15 cellular contexts compared by ENCODE assay signal in the genomic region with DNA sequence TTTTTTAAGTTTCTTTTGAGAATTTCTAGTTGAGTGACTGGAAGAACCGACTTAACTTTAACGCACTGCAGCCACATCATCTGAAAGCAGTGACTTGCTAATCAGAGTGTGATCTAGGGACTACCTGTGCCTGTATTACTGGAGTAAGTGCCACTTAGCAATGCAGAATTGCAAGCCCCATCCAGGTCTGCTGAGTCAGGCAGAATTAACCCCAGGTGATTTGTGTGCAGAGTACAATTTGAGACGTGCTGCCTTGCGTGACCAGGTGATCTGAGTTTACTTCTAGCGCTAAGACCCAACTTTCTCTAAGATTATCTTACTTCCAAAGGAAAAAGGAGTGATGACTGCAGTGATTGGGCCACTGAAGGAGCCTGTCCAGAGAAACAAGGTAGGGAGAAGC.
A peak's percentile ranks its signal among the peaks of the same experiment; 100 is the strongest.
DNase-seq lines count a peak whose midpoint lies in the region; ATAC-seq and TF ChIP-seq lines count a peak whose summit lies in the region.
"Had no signal": no experiment of that assay in that cellular context is flagged by ENCODE, and none has a peak within 500 bp of the region (broad histone marks: within the 10 kb centered on the region; RNA-seq: fewer than 3 reads in every experiment).

No MANE protein-coding gene starts in this region.

- H4K20me1 ChIP-seq in IMR-90 (ENCODE audit: insufficient read depth, low read length), result no peaks in the 10 kb centered on the region

- no TSS peak for BruUV-seq in IMR-90 (replicated peaks; lab: Mats Ljungman, UMichigan)

- no peak overlapping the region for H2BK120ac ChIP-seq in IMR-90 (ENCODE audit: low read depth, low read length)

- 100% methylated on average over 1 of the region's 5 CpGs; no CpG with 5 or more reads in 1 of the 2 experiments for WGBS in IMR-90 (ENCODE audit: extremely low coverage in 2 of 2, insufficient read length in 1 of 2), 2 experiments

- TF ChIP-seq RAD21 in IMR-90 (IDR thresholded peaks at IDR 0.05; ENCODE audit: low read length), result no peak

- no peaks in the 10 kb centered on the region for H3K79me1 ChIP-seq in IMR-90 (ENCODE audit: low read depth in 1 of 2, low read length in 2 of 2)

- no peak overlapping the region for H2AK9ac ChIP-seq in IMR-90 (replicated peaks; ENCODE audit: low read depth, low read length, poor library complexity)

- no peak for TF ChIP-seq POLR2A in IMR-90 (IDR thresholded peaks at IDR 0.05; ENCODE audit: low read depth, low read length)

- H2BK20ac ChIP-seq in IMR-90 (ENCODE audit: low read depth, low read length), result peak overlapping the region; percentile 59

- H4K8ac ChIP-seq in IMR-90 (ENCODE audit: low read depth in 2 of 2, low read length in 2 of 2), result no peak overlapping the region

- peaks cover 7% of the 10 kb centered on the region; the same call in 1 of the 2 replicates for H3K4me1 ChIP-seq in IMR-90 (ENCODE audit: control insufficient read depth, insufficient read depth, low read length)

- in situ Hi-C loops in IMR-90 (cut with MboI; ENCODE audit: low sequenced_read_pairs), result no loop called here

- peak in 2 of 3 experiments; percentile 19 to 30 for DNase-seq in NCI-H1417 (lab: John Stamatoyannopoulos, UW)
- no peak for DNase-seq in NCI-H1417 treated with DMSO at 0.1 percent for 48 hours (lab: John Stamatoyannopoulos, UW)
- no peak for DNase-seq in AG04450 (ENCODE audit: low read depth, low spot score)
- DNase-seq in IMR-90, result no peak
- DNase-seq in left kidney (ENCODE audit: low read depth, low spot score), result peak; percentile 52
- no peak for DNase-seq in NCI-H2081 treated with DMSO at 0.1 percent for 48 hours (lab: John Stamatoyannopoulos, UW)
- DNase-seq: Kasumi-1, MG63, NCI-H2029 treated with DMSO at 0.1 percent for 48 hours, NCI-H524, T-helper 1 cell had no signal

- H3K27ac ChIP-seq in AG04450 (ENCODE audit: low read depth, low read length) (peak overlapping the region; percentile 31), IMR-90 (ENCODE audit: insufficient read depth, low read length) (no peak overlapping the region)
- H3K27ac ChIP-seq: SJSA1 had no signal

- no peak overlapping the region for H2BK5ac ChIP-seq in IMR-90 (ENCODE audit: low read depth, low read length, poor library complexity, severe bottlenecking)

- peak overlapping the region; percentile 38; the same call in 1 of the 2 replicates for H3K18ac ChIP-seq in IMR-90 (ENCODE audit: low read depth, low read length)

- no peak overlapping the region for H3K4me3 ChIP-seq in AG04450 (ENCODE audit: low read depth, low read length)
- no peak overlapping the region for H3K4me3 ChIP-seq in IMR-90 (ENCODE audit: insufficient read depth, low read depth, low read length)
- H3K4me3 ChIP-seq: MG63, SJSA1 had no signal

- 0 out of 2 replicates have a peak overlapping the region, but pooled peaks have one; percentile 30 for H2AK5ac ChIP-seq in IMR-90 (ENCODE audit: low read depth, low read length)

- peak overlapping the region; percentile 30; the same call in 1 of the 2 replicates for H3K4ac ChIP-seq in IMR-90 (ENCODE audit: low read depth, low read length)

- H3K14ac ChIP-seq in IMR-90 (replicated peaks; ENCODE audit: low read depth, low read length), result no peak overlapping the region

- H3K9me3 ChIP-seq in AG04450 (ENCODE audit: control insufficient read depth, insufficient read depth, low read length), result no peaks in the 10 kb centered on the region
- H3K9me3 ChIP-seq in IMR-90 (ENCODE audit: control insufficient read depth, insufficient read depth, low read length), result no peaks in the 10 kb centered on the region
- H3K9me3 ChIP-seq: MG63, SJSA1 had no signal

- H3K9ac ChIP-seq in IMR-90 (ENCODE audit: low read depth, low read length), result no peak overlapping the region

- dilution Hi-C loops in IMR-90 (cut with HindIII; ENCODE audit: low sequenced_read_pairs, unreplicated experiment), result no loop called here

- ATAC-seq in IMR-90 (ENCODE audit: low read depth) (no peak), GM18858 (IDR thresholded peaks at IDR 0.05; ENCODE audit: unreplicated experiment) (no peak), HG03439 (IDR thresholded peaks at IDR 0.05; ENCODE audit: unreplicated experiment) (no peak)
- ATAC-seq: Right ventricle myocardium inferior had no signal

- H3K27me3 ChIP-seq in AG04450 (ENCODE audit: control insufficient read depth, insufficient read depth, low read length) (no peaks in the 10 kb centered on the region), IMR-90 (ENCODE audit: control insufficient read depth, insufficient read depth, low read length) (no peaks in the 10 kb centered on the region)
- H3K27me3 ChIP-seq: MG63, SJSA1 had no signal

- no peak overlapping the region for H3K4me2 ChIP-seq in IMR-90 (ENCODE audit: low read depth, low read length)

- CTCF ChIA-PET in AG04450 (lab: Charles Lee), result no interaction called here
- CTCF ChIA-PET in IMR-90 (lab: Yijun Ruan, JAX), result no interaction called here

- POLR2A ChIA-PET in AG04450 (lab: Yijun Ruan, JAX), result no interaction called here
- POLR2A ChIA-PET in IMR-90 (lab: Charles Lee; ENCODE audit: unreplicated experiment), result no interaction called here

- peaks cover 4% of the 10 kb centered on the region; the same call in 1 of the 2 replicates for H3K9me1 ChIP-seq in IMR-90 (ENCODE audit: insufficient read depth, low read length)

- H3K23ac ChIP-seq in IMR-90 (ENCODE audit: low read depth, low read length), result no peak overlapping the region

- intact Hi-C loops in IMR-90 (cut with micrococcal nuclease), result no loop called here

- no peak overlapping the region for H3K56ac ChIP-seq in IMR-90 (ENCODE audit: extremely low read depth, insufficient read depth, low read length)

- TF ChIP-seq CTCF in AG04450 (IDR thresholded peaks at IDR 0.05; ENCODE audit: low read depth, low read length) (no peak), IMR-90 (conservative IDR thresholded peaks at IDR 0.05; ENCODE audit: low read depth, low read length) (no peak)

- peak overlapping the region; percentile 67; the same call in 1 of the 3 replicates for H2BK15ac ChIP-seq in IMR-90 (ENCODE audit: low read depth, low read length)

- peak overlapping the region; percentile 25; the same call in 1 of the 2 replicates for H4K91ac ChIP-seq in IMR-90 (ENCODE audit: insufficient read depth, low read depth, low read length)

- no peaks in the 10 kb centered on the region for H3K36me3 ChIP-seq in IMR-90 (ENCODE audit: control insufficient read depth, insufficient read depth, low read length)
- H3K36me3 ChIP-seq: MG63, SJSA1 had no signal

- H4K5ac ChIP-seq in IMR-90 (ENCODE audit: low read depth, low read length), result 0 out of 2 replicates have a peak overlapping the region, but pooled peaks have one; percentile 13

- H2AFZ ChIP-seq in IMR-90 (replicated peaks; ENCODE audit: low read length, poor library complexity), result no peak overlapping the region

TF ChIP-seq in IMR-90, 13 proteins besides CTCF, POLR2A, EP300 and RAD21:
- TF ChIP-seq MAFK (IDR thresholded peaks at IDR 0.05; ENCODE audit: low read depth, low read length), result no peak
- no peak for TF ChIP-seq CEBPB (IDR thresholded peaks at IDR 0.05; ENCODE audit: low read depth, low read length)
- TF ChIP-seq MAZ (IDR thresholded peaks at IDR 0.05; ENCODE audit: borderline replicate concordance, low read depth, low read length), result no peak
TF ChIP-seq in IMR-90: peak in this region for 0.

Comparison
In these comparisons a context has a peak if more than half of its experiments do, and no peak if none do; other contexts are left out.
1. DNase-seq: peak in NCI-H1417 (2 of 3) and left kidney (single experiment); none in NCI-H1417 treated with DMSO at 0.1 percent for 48 hours (single experiment), AG04450 (single experiment), IMR-90 (single experiment) and NCI-H2081 treated with DMSO at 0.1 percent for 48 hours (single experiment).